14 cellular contexts compared by ENCODE assay signal in genomic region chr13:30148171-30148754, GRCh38.
DNase-seq lines count a peak whose midpoint lies in the region; ATAC-seq, FAIRE-seq and TF ChIP-seq lines count a peak whose summit lies in the region.
"Had no signal": no experiment of that assay in that cellular context is flagged by ENCODE, and none has a peak within 500 bp of the region (broad histone marks: within the 10 kb centered on the region; RNA-seq: fewer than 3 reads in every experiment).

No MANE protein-coding gene starts in this region.

- BruUV-seq in GM12878 (replicated peaks; lab: Mats Ljungman, UMichigan): no TSS peak

- peak; percentile 42 for ATAC-seq in activated CD4-positive, alpha-beta T cell treated with anti-CD3 and anti-CD28 coated beads for 36 hours
- ATAC-seq in GM12878: peak; percentile 21
- no peak for ATAC-seq in stimulated activated naive B cell treated with anti-CD40 and anti-IgM and Interleukin-4, amounts not matched to agents 10 μg/mL and 1 μg/mL and 100 μg/mL, for 72 hours (replicated peaks)
- ATAC-seq in HG03521 (IDR thresholded peaks at IDR 0.05; ENCODE audit: unreplicated experiment): no peak

- no peak for TF ChIP-seq POLR2A in GM12878 (IDR thresholded peaks at IDR 0.05; ENCODE audit: low read depth, low read length)

- FAIRE-seq in GM12878 (lab: Jason Lieb, UNC): no peak
- no peak for FAIRE-seq in GM19239 (lab: Jason Lieb, UNC)
- FAIRE-seq: islet of Langerhans had no signal

- H3K9ac ChIP-seq in GM12878 (ENCODE audit: control insufficient read depth, insufficient read depth, low read length): peak overlapping the region; percentile 9; the same call in 1 of the 2 replicates

- H3K4me1 ChIP-seq in GM12878 (ENCODE audit: control insufficient read depth, insufficient read depth, low read length): peaks cover 44% of the 10 kb centered on the region

- H3K27me3 Mint-ChIP-seq in activated CD4-positive, alpha-beta T cell treated with anti-CD3 and anti-CD28 coated beads for 36 hours: no peaks in the 10 kb centered on the region
- no peaks in the 10 kb centered on the region for H3K27me3 Mint-ChIP-seq in T-helper 2 cell treated with Interferon-gamma antibody and Interleukin-4, amounts not matched to agents 5 μg/mL and 100 μg/mL, for 36 hours (ENCODE audit: low read depth)
- peaks cover 0 to 4% of the 10 kb centered on the region in 2 donors for H3K27me3 Mint-ChIP-seq in stimulated activated naive B cell treated with anti-CD40 and anti-IgM and Interleukin-4, amounts not matched to agents 10 μg/mL and 1 μg/mL and 100 μg/mL, for 72 hours

- no peak for TF ChIP-seq EP300 in GM12878 (IDR thresholded peaks at IDR 0.05; ENCODE audit: borderline replicate concordance in 1 of 2, control insufficient read depth in 1 of 2, low read depth in 2 of 2, low read length in 2 of 2)

- no peak overlapping the region for H3K4me2 ChIP-seq in GM12878 (ENCODE audit: control insufficient read depth, insufficient read depth)

- WGBS in GM12878 (ENCODE audit: insufficient coverage, insufficient replicate concordance, low lambda C conversion rate, missing lambda C conversion rate): 73% methylated on average over 9 of the region's 9 CpGs

- H3K4me3 ChIP-seq in GM12878: no peak overlapping the region
- H3K4me3 ChIP-seq: cardiac muscle cell, SJCRH30 had no signal

- TF ChIP-seq CTCF in GM12878 (IDR thresholded peaks at IDR 0.05 in 2 of 3, conservative IDR thresholded peaks at IDR 0.05 in 1 of 3; ENCODE audit: control insufficient read depth in 2 of 3, extremely low read depth in 1 of 3, insufficient read depth in 1 of 3, low read depth in 3 of 3, low read length in 3 of 3): no peak

- H3K4me3 Mint-ChIP-seq in activated CD4-positive, alpha-beta T cell treated with anti-CD3 and anti-CD28 coated beads for 36 hours: no peak overlapping the region
- H3K4me3 Mint-ChIP-seq in T-helper 2 cell treated with Interferon-gamma antibody and Interleukin-4, amounts not matched to agents 5 μg/mL and 100 μg/mL, for 36 hours: peak overlapping the region; percentile 60
- no peak overlapping the region for H3K4me3 Mint-ChIP-seq in stimulated activated naive B cell treated with anti-CD40 and anti-IgM and Interleukin-4, amounts not matched to agents 10 μg/mL and 1 μg/mL and 100 μg/mL, for 72 hours
- H3K4me3 Mint-ChIP-seq: type B pancreatic cell had no signal

- peak overlapping the region; percentile 87 for H3K27ac Mint-ChIP-seq in activated CD4-positive, alpha-beta T cell treated with anti-CD3 and anti-CD28 coated beads for 36 hours
- H3K27ac Mint-ChIP-seq in T-helper 2 cell treated with Interferon-gamma antibody and Interleukin-4, amounts not matched to agents 5 μg/mL and 100 μg/mL, for 36 hours: peak overlapping the region; percentile 93
- peak overlapping the region; percentile 53 for H3K27ac Mint-ChIP-seq in stimulated activated naive B cell treated with anti-CD40 and anti-IgM and Interleukin-4, amounts not matched to agents 10 μg/mL and 1 μg/mL and 100 μg/mL, for 72 hours
- H3K27ac Mint-ChIP-seq: type B pancreatic cell had no signal

- POLR2A ChIA-PET in activated CD4-positive, alpha-beta T cell treated with anti-CD3 and anti-CD28 coated beads for 36 hours (lab: Charles Lee): no interaction called here
- POLR2A ChIA-PET in GM12878 (lab: Charles Lee): interaction anchor here (1.3 to 2.1 kb wide), 2 partner anchors 9 to 11 kb away, joined by 6 to 7 read pairs; no protein-coding TSS in a partner anchor

- intact Hi-C loops in activated CD4-positive, alpha-beta T cell treated with anti-CD3 and anti-CD28 coated beads for 36 hours (cut with DNase I, micrococcal nuclease): loop anchor here (1.0 to 10.0 kb wide), 7 partner anchors 10 to 1014 kb away; partner anchors contain the start of genes USPL1 (in 2 of the 2), HMGB1 (in 1 of the 2), HSPH1 (in 1 of the 2) and KATNAL1 (in 1 of the 2)
- intact Hi-C loops in GM12878 (cut with micrococcal nuclease; ENCODE audit: unreplicated experiment): loop anchor here (5.0 to 10.0 kb wide), 2 partner anchors 47 to 94 kb away; no protein-coding TSS in a partner anchor

- CTCF ChIA-PET in activated CD4-positive, alpha-beta T cell treated with anti-CD3 and anti-CD28 coated beads for 36 hours (lab: Charles Lee): interaction anchor here (1.0 to 7.3 kb wide), 3 partner anchors 10 to 21 kb away, joined by 4 to 45 read pairs (median 20); no protein-coding TSS in a partner anchor
- CTCF ChIA-PET in GM12878 (lab: Yijun Ruan, JAX): interaction anchor here (0.5 to 8.4 kb wide), 4 partner anchors 9 to 186 kb away, joined by 3 to 92 read pairs (median 25); no protein-coding TSS in a partner anchor

- no peaks in the 10 kb centered on the region for H4K20me1 ChIP-seq in GM12878 (ENCODE audit: control insufficient read depth, insufficient read depth)

- H2AFZ ChIP-seq in GM12878 (ENCODE audit: control insufficient read depth, low read depth, low read length): no peak overlapping the region; the same call in 1 of the 2 replicates

- DNase-seq in activated CD4-positive, alpha-beta T cell treated with anti-CD3 and anti-CD28 coated beads for 36 hours: peak; percentile 51
- no peak for DNase-seq in activated CD4-positive, alpha-beta T cell treated with anti-CD3 and anti-CD28 coated beads for 1 hour
- peak; percentile 41 for DNase-seq in T-helper 2 cell treated with Interferon-gamma antibody and Interleukin-4, amounts not matched to agents 5 μg/mL and 100 μg/mL, for 36 hours (ENCODE audit: low spot score)
- DNase-seq in GM12878 (ENCODE audit: low read depth, low spot score): no peak
- DNase-seq in stimulated activated naive B cell treated with anti-CD40 and anti-IgM and Interleukin-4, amounts not matched to agents 10 μg/mL and 1 μg/mL and 100 μg/mL, for 72 hours: no peak
- DNase-seq in GM19239 (ENCODE audit: insufficient read length, low spot score): no peak
- no peak for DNase-seq in HuH-7.5 (ENCODE audit: low spot score)
- DNase-seq: GF-D8, SJCRH30 had no signal

- H3K9me3 Mint-ChIP-seq in activated CD4-positive, alpha-beta T cell treated with anti-CD3 and anti-CD28 coated beads for 36 hours (ENCODE audit: low read depth): peaks cover 3% of the 10 kb centered on the region
- H3K9me3 Mint-ChIP-seq in T-helper 2 cell treated with Interferon-gamma antibody and Interleukin-4, amounts not matched to agents 5 μg/mL and 100 μg/mL, for 36 hours: peaks cover 19% of the 10 kb centered on the region
- H3K9me3 Mint-ChIP-seq in stimulated activated naive B cell treated with anti-CD40 and anti-IgM and Interleukin-4, amounts not matched to agents 10 μg/mL and 1 μg/mL and 100 μg/mL, for 72 hours: peaks cover 1 to 11% of the 10 kb centered on the region in 2 donors
- H3K9me3 Mint-ChIP-seq: type B pancreatic cell had no signal

- in situ Hi-C loops in GM12878 (cut with MboI): no loop called here

- peaks cover 11% of the 10 kb centered on the region for H3K36me3 Mint-ChIP-seq in activated CD4-positive, alpha-beta T cell treated with anti-CD3 and anti-CD28 coated beads for 36 hours (ENCODE audit: low read depth)
- H3K36me3 Mint-ChIP-seq in T-helper 2 cell treated with Interferon-gamma antibody and Interleukin-4, amounts not matched to agents 5 μg/mL and 100 μg/mL, for 36 hours (ENCODE audit: low read depth): peaks cover 20% of the 10 kb centered on the region
- peaks cover 0 to 4% of the 10 kb centered on the region in 2 donors for H3K36me3 Mint-ChIP-seq in stimulated activated naive B cell treated with anti-CD40 and anti-IgM and Interleukin-4, amounts not matched to agents 10 μg/mL and 1 μg/mL and 100 μg/mL, for 72 hours
- H3K36me3 Mint-ChIP-seq: type B pancreatic cell had no signal

- H3K27ac ChIP-seq in GM12878 (ENCODE audit: control insufficient read depth, insufficient read depth): peak overlapping the region; percentile 29; the same call in 1 of the 2 replicates
- H3K27ac ChIP-seq: cardiac muscle cell, neutrophil, SJCRH30 had no signal

- SMC1A ChIA-PET in GM12878 (lab: Charles Lee; ENCODE audit: uncharacterized antibody, unreplicated experiment): interaction anchor here (0.7 to 9.9 kb wide), 4 partner anchors 8 to 158 kb away, joined by 3 to 91 read pairs (median 19); no protein-coding TSS in a partner anchor

- H3K36me3 ChIP-seq in GM12878 (ENCODE audit: control insufficient read depth in 2 of 2, insufficient read depth in 2 of 2, low read length in 1 of 2): no peaks in the 10 kb centered on the region
- H3K36me3 ChIP-seq: cardiac muscle cell, neutrophil, SJCRH30 had no signal

- H3K4me1 Mint-ChIP-seq in activated CD4-positive, alpha-beta T cell treated with anti-CD3 and anti-CD28 coated beads for 36 hours: peaks cover 93% of the 10 kb centered on the region
- peaks cover 80% of the 10 kb centered on the region for H3K4me1 Mint-ChIP-seq in T-helper 2 cell treated with Interferon-gamma antibody and Interleukin-4, amounts not matched to agents 5 μg/mL and 100 μg/mL, for 36 hours (ENCODE audit: low read depth)
- H3K4me1 Mint-ChIP-seq in stimulated activated naive B cell treated with anti-CD40 and anti-IgM and Interleukin-4, amounts not matched to agents 10 μg/mL and 1 μg/mL and 100 μg/mL, for 72 hours: peaks cover 23 to 29% of the 10 kb centered on the region in 2 donors

- H3K27me3 ChIP-seq in GM12878 (replicated peaks in 1 of 2; ENCODE audit: control insufficient read depth in 2 of 2, insufficient read depth in 2 of 2, low read length in 1 of 2): no peaks in the 10 kb centered on the region
- H3K27me3 ChIP-seq: cardiac muscle cell, neutrophil, SJCRH30 had no signal

- no peaks in the 10 kb centered on the region for H3K79me2 ChIP-seq in GM12878 (ENCODE audit: control insufficient read depth, insufficient read depth, low read length)

- RAD21 ChIA-PET in GM12878 (lab: Charles Lee; ENCODE audit: unreplicated experiment): interaction anchor here (0.9 to 3.7 kb wide), 3 partner anchors 9 to 315 kb away, joined by 3 to 45 read pairs (median 7); no protein-coding TSS in a partner anchor

- TF ChIP-seq RAD21 in GM12878 (IDR thresholded peaks at IDR 0.05; ENCODE audit: insufficient read depth, low read depth, low read length): no peak

- H3K9me3 ChIP-seq in GM12878 (replicated peaks; ENCODE audit: control insufficient read depth, insufficient read depth, low read length): peaks cover 4% of the 10 kb centered on the region; the same call in 2 of the 3 replicates
- H3K9me3 ChIP-seq: neutrophil, SJCRH30 had no signal

TF ChIP-seq in GM12878, 131 proteins besides CTCF, POLR2A, EP300 and RAD21:
- TF ChIP-seq POLR2AphosphoS2 (IDR thresholded peaks at IDR 0.05; ENCODE audit: low read depth, low read length) (no peak), ZNF217 (IDR thresholded peaks at IDR 0.05) (peak; percentile 81), BRCA1 (IDR thresholded peaks at IDR 0.05; ENCODE audit: low read depth, low read length) (no peak), FOS (IDR thresholded peaks at IDR 0.05; ENCODE audit: borderline replicate concordance, extremely low read depth, insufficient read length) (no peak), RCOR1 (conservative IDR thresholded peaks at IDR 0.05; ENCODE audit: low read depth, low read length) (no peak), FOXM1 (IDR thresholded peaks at IDR 0.05; ENCODE audit: low read depth, low read length) (no peak), NRF1 (conservative IDR thresholded peaks at IDR 0.05; ENCODE audit: low read depth, low read length) (no peak), BMI1 (IDR thresholded peaks at IDR 0.05; ENCODE audit: borderline replicate concordance) (no peak), RB1 (IDR thresholded peaks at IDR 0.05; ENCODE audit: borderline replicate concordance) (no peak), SMARCA5 (IDR thresholded peaks at IDR 0.05) (0 out of 2 replicates have a peak, but pooled peaks have one; percentile 41)
TF ChIP-seq in GM12878: peak in this region for 2.

Comparison
In these comparisons a context has a peak if more than half of its experiments do, and no peak if none do; other contexts are left out.
1. DNase-seq: peak in activated CD4-positive, alpha-beta T cell treated with anti-CD3 and anti-CD28 coated beads for 36 hours (single experiment) and T-helper 2 cell treated with Interferon-gamma antibody and Interleukin-4, amounts not matched to agents 5 μg/mL and 100 μg/mL, for 36 hours (single experiment); none in activated CD4-positive, alpha-beta T cell treated with anti-CD3 and anti-CD28 coated beads for 1 hour (single experiment), GM12878 (single experiment), stimulated activated naive B cell treated with anti-CD40 and anti-IgM and Interleukin-4, amounts not matched to agents 10 μg/mL and 1 μg/mL and 100 μg/mL, for 72 hours (single experiment), GM19239 (single experiment) and HuH-7.5 (single experiment).
2. ATAC-seq: peak in activated CD4-positive, alpha-beta T cell treated with anti-CD3 and anti-CD28 coated beads for 36 hours (single experiment) and GM12878 (single experiment); none in stimulated activated naive B cell treated with anti-CD40 and anti-IgM and Interleukin-4, amounts not matched to agents 10 μg/mL and 1 μg/mL and 100 μg/mL, for 72 hours (0 of 2) and HG03521 (single experiment).
3. Peak in every context shown above with its lines, with median percentiles within 50 percentile points of each other: H3K27ac Mint-ChIP-seq.